Comparison of ENCODE assay signal across 8 cellular contexts in genomic region chr2:237674731-237675276, GRCh38. TPM values are rescaled to one million over a fixed set of nuclear protein-coding genes. Genes with fewer than 3 reads are reported as not detected.
DNase-seq lines count a peak whose midpoint lies in the region; ATAC-seq and TF ChIP-seq lines count a peak whose summit lies in the region.

No MANE protein-coding gene starts in this region.

- peaks cover 24 to 40% of the 10 kb centered on the region in 2 donors for H3K4me1 ChIP-seq in thyroid gland

- TF ChIP-seq CTCF in foreskin fibroblast (IDR thresholded peaks at IDR 0.05; ENCODE audit: low read depth, low read length): no peak
- TF ChIP-seq CTCF in thyroid gland (IDR thresholded peaks at IDR 0.05): no peak

- no peaks in the 10 kb centered on the region for H3K36me3 ChIP-seq in thyroid gland

- H3K36me3 Mint-ChIP-seq in activated T-helper 1 cell treated with anti-CD3 and anti-CD28 coated beads, Interleukin-12 subunit alpha, Interleukin-12 subunit beta, Interleukin-2, Interleukin-4 antibody, amounts not matched to agents 30 ng/mL and 10 ng/mL and 1 ng/mL, durations not matched to agents 14 hours and 24 hours and 36 hours (ENCODE audit: low read depth): no peaks in the 10 kb centered on the region

- TF ChIP-seq POLR2A in thyroid gland (IDR thresholded peaks at IDR 0.05): no peak

- 40 to 63% methylated on average over 17 of the region's 17 CpGs for WGBS in thyroid gland, 2 donors

- DNase-seq in Ammon's horn (ENCODE audit: low spot score): peak; percentile 88
- peak; percentile 64 for DNase-seq in GM19240 (ENCODE audit: insufficient read length, low spot score)
- peak; percentile 80 for DNase-seq in activated T-helper 1 cell treated with anti-CD3 and anti-CD28 coated beads, Interleukin-12 subunit alpha, Interleukin-12 subunit beta, Interleukin-2, Interleukin-4 antibody, amounts not matched to agents 30 ng/mL and 10 ng/mL and 1 ng/mL, durations not matched to agents 14 hours and 24 hours and 36 hours (ENCODE audit: low spot score)
- DNase-seq in foreskin fibroblast: peak; percentile 73 to 79
- peak in 43 of 56 donors; percentile 19 to 79 (median 42) for DNase-seq in nucleus accumbens (lab: John Stamatoyannopoulos, UW)
- DNase-seq in thyroid gland: peak; percentile 56 to 78

- H3K9me3 Mint-ChIP-seq in activated T-helper 1 cell treated with anti-CD3 and anti-CD28 coated beads, Interleukin-12 subunit alpha, Interleukin-12 subunit beta, Interleukin-2, Interleukin-4 antibody, amounts not matched to agents 30 ng/mL and 10 ng/mL and 1 ng/mL, durations not matched to agents 14 hours and 24 hours and 36 hours: no peaks in the 10 kb centered on the region

- peak overlapping the region; percentile 96 for H3K27ac Mint-ChIP-seq in activated T-helper 1 cell treated with anti-CD3 and anti-CD28 coated beads, Interleukin-12 subunit alpha, Interleukin-12 subunit beta, Interleukin-2, Interleukin-4 antibody, amounts not matched to agents 30 ng/mL and 10 ng/mL and 1 ng/mL, durations not matched to agents 14 hours and 24 hours and 36 hours

- no peaks in the 10 kb centered on the region for H3K27me3 ChIP-seq in thyroid gland

- intact Hi-C loops in activated T-helper 1 cell treated with anti-CD3 and anti-CD28 coated beads, Interleukin-12 subunit alpha, Interleukin-12 subunit beta, Interleukin-2, Interleukin-4 antibody, amounts not matched to agents 30 ng/mL and 10 ng/mL and 1 ng/mL, durations not matched to agents 14 hours and 24 hours and 36 hours (cut with micrococcal nuclease): loop anchor here (5.0 to 10.0 kb wide), 3 partner anchors 93 to 530 kb away; partner anchors contain the start of gene ILKAP
- intact Hi-C loops in thyroid gland (cut with DNase I): loop anchor here (5.0 kb wide), 1 partner anchor 72 kb away; no protein-coding TSS in a partner anchor

- H3K27me3 Mint-ChIP-seq in activated T-helper 1 cell treated with anti-CD3 and anti-CD28 coated beads, Interleukin-12 subunit alpha, Interleukin-12 subunit beta, Interleukin-2, Interleukin-4 antibody, amounts not matched to agents 30 ng/mL and 10 ng/mL and 1 ng/mL, durations not matched to agents 14 hours and 24 hours and 36 hours (ENCODE audit: insufficient read depth): peaks cover 3% of the 10 kb centered on the region

- H3K4me3 Mint-ChIP-seq in activated T-helper 1 cell treated with anti-CD3 and anti-CD28 coated beads, Interleukin-12 subunit alpha, Interleukin-12 subunit beta, Interleukin-2, Interleukin-4 antibody, amounts not matched to agents 30 ng/mL and 10 ng/mL and 1 ng/mL, durations not matched to agents 14 hours and 24 hours and 36 hours: peak overlapping the region; percentile 75

- peak; percentile 91 for ATAC-seq in HG03432 (IDR thresholded peaks at IDR 0.05; ENCODE audit: unreplicated experiment)

- no peaks in the 10 kb centered on the region for H3K9me3 ChIP-seq in thyroid gland

- peak overlapping the region in 2 of 3 donors; percentile 42 to 71 for H3K27ac ChIP-seq in thyroid gland

- H3K4me3 ChIP-seq in foreskin fibroblast (ENCODE audit: low read depth in 1 of 2, low read length in 2 of 2) (no peak overlapping the region), thyroid gland (replicated peaks in 1 of 3) (no peak overlapping the region)

- peaks cover 51% of the 10 kb centered on the region for H3K4me1 Mint-ChIP-seq in activated T-helper 1 cell treated with anti-CD3 and anti-CD28 coated beads, Interleukin-12 subunit alpha, Interleukin-12 subunit beta, Interleukin-2, Interleukin-4 antibody, amounts not matched to agents 30 ng/mL and 10 ng/mL and 1 ng/mL, durations not matched to agents 14 hours and 24 hours and 36 hours (ENCODE audit: low read depth)

TF ChIP-seq in PFSK-1, 5 proteins besides CTCF, POLR2A, EP300 and RAD21:
- TF ChIP-seq POLR2AphosphoS5 (IDR thresholded peaks at IDR 0.05; ENCODE audit: low read depth, low read length): no peak
- TF ChIP-seq FOXP2 (optimal IDR thresholded peaks at IDR 0.05; ENCODE audit: borderline replicate concordance, extremely low read depth, extremely low read length, insufficient read depth): peak; percentile 70
- peak; percentile 80; the same call in 1 of the 2 replicates for TF ChIP-seq SIN3A (IDR thresholded peaks at IDR 0.05; ENCODE audit: borderline replicate concordance, insufficient read depth, low read length)

RNA-seq across cellular contexts. Expression of gene LRRFIP1, which starts 47.4 kb away (rescaled TPM):
- 40.2 TPM for polyA plus RNA-seq in PFSK-1 (2012; ENCODE audit: insufficient read length, low read depth)
- 212 and 226 TPM in 2 replicates for total RNA-seq in activated T-helper 1 cell treated with anti-CD3 and anti-CD28 coated beads, Interleukin-12 subunit alpha, Interleukin-12 subunit beta, Interleukin-2, Interleukin-4 antibody, amounts not matched to agents 30 ng/mL and 10 ng/mL and 1 ng/mL, durations not matched to agents 14 hours and 24 hours and 36 hours
- total RNA-seq in thyroid gland: 100 to 1,000 TPM in 2 of 4 donors, 10 to 100 TPM in 2; 76.1 to 113 (median 96.6) TPM
